In genomic region chr15:45167631-45168205, GRCh38 we compare ENCODE assay signal across 8 cellular contexts. TPM values are rescaled to one million over a fixed set of nuclear protein-coding genes. Genes with fewer than 3 reads are reported as not detected.
DNase-seq lines count a peak whose midpoint lies in the region; ATAC-seq and FAIRE-seq lines count a peak whose summit lies in the region.
"Had no signal": no experiment of that assay in that cellular context is flagged by ENCODE, and none has a peak within 500 bp of the region (broad histone marks: within the 10 kb centered on the region; RNA-seq: fewer than 3 reads in every experiment).

No MANE protein-coding gene starts in this region.

- H3K27me3 ChIP-seq in stomach smooth muscle (ENCODE audit: control insufficient read depth in 1 of 2, insufficient read depth in 2 of 2, low read length in 2 of 2) = no peaks in the 10 kb centered on the region

- H3K27ac ChIP-seq in stomach smooth muscle (ENCODE audit: low read length) = peak overlapping the region; percentile 96

- peaks cover 24% of the 10 kb centered on the region for H3K4me1 ChIP-seq in stomach smooth muscle (ENCODE audit: control insufficient read depth, insufficient read depth, low read length)

- H3K36me3 Mint-ChIP-seq in activated naive CD8-positive, alpha-beta T cell treated with anti-CD3 and anti-CD28 coated beads, Interleukin-2, amount 50 U/mL, for 24 hours (ENCODE audit: low read depth) = no peaks in the 10 kb centered on the region

- H3K36me3 ChIP-seq in stomach smooth muscle (ENCODE audit: control insufficient read depth in 2 of 2, insufficient read depth in 2 of 2, low read length in 2 of 2) = no peaks in the 10 kb centered on the region

- H3K27me3 Mint-ChIP-seq in activated naive CD8-positive, alpha-beta T cell treated with anti-CD3 and anti-CD28 coated beads, Interleukin-2, amount 50 U/mL, for 24 hours = no peaks in the 10 kb centered on the region

- H3K9ac ChIP-seq in stomach smooth muscle (ENCODE audit: low read length in 2 of 2) = peak overlapping the region; percentile 88 to 98

- H3K4me3 Mint-ChIP-seq in activated naive CD8-positive, alpha-beta T cell treated with anti-CD3 and anti-CD28 coated beads, Interleukin-2, amount 50 U/mL, for 24 hours = peak overlapping the region; percentile 66

- no peak for FAIRE-seq in RCC 7860 (lab: Jason Lieb, UNC)

- H3K4me1 Mint-ChIP-seq in activated naive CD8-positive, alpha-beta T cell treated with anti-CD3 and anti-CD28 coated beads, Interleukin-2, amount 50 U/mL, for 24 hours = peaks cover 14% of the 10 kb centered on the region

- H3K9me3 Mint-ChIP-seq in activated naive CD8-positive, alpha-beta T cell treated with anti-CD3 and anti-CD28 coated beads, Interleukin-2, amount 50 U/mL, for 24 hours = no peaks in the 10 kb centered on the region

- peak overlapping the region; percentile 54 for H3K27ac Mint-ChIP-seq in activated naive CD8-positive, alpha-beta T cell treated with anti-CD3 and anti-CD28 coated beads, Interleukin-2, amount 50 U/mL, for 24 hours

- ATAC-seq in activated naive CD8-positive, alpha-beta T cell treated with anti-CD3 and anti-CD28 coated beads, Interleukin-2, amount 50 U/mL, for 24 hours = no peak
- ATAC-seq in left lobe of liver = peak; percentile 2

- no peak for DNase-seq in Jurkat, Clone E6-1 (ENCODE audit: low read depth, low spot score)
- DNase-seq in activated naive CD8-positive, alpha-beta T cell treated with anti-CD3 and anti-CD28 coated beads, Interleukin-2, amount 50 U/mL, for 24 hours = no peak
- peak; percentile 41 for DNase-seq in left lobe of liver (ENCODE audit: low spot score)
- no peak for DNase-seq in GOT3 (lab: John Stamatoyannopoulos, UW)
- no peak for DNase-seq in RCC 7860 (ENCODE audit: low spot score)
- no peak for DNase-seq in AG08396 (ENCODE audit: low spot score)

- peak overlapping the region; percentile 77 for H3K4me3 ChIP-seq in Jurkat, Clone E6-1 (ENCODE audit: low read length)
- peak overlapping the region; percentile 69 to 77 for H3K4me3 ChIP-seq in stomach smooth muscle (ENCODE audit: low read length in 2 of 2)

- no peaks in the 10 kb centered on the region for H3K9me3 ChIP-seq in stomach smooth muscle (ENCODE audit: control insufficient read depth in 2 of 2, low read length in 2 of 2)

RNA-seq across cellular contexts. Expression of gene SHF, which starts 20.0 kb away (rescaled TPM):
- polyA plus RNA-seq in Jurkat, Clone E6-1 (2012; ENCODE audit: insufficient read depth, insufficient read length) = 13.0 TPM
- total RNA-seq in left lobe of liver = 18.4 TPM

RNA-seq across cellular contexts. Expression of gene DUOX1, which starts 37.9 kb away (rescaled TPM):
- polyA plus RNA-seq in Jurkat, Clone E6-1 (2012; ENCODE audit: insufficient read depth, insufficient read length) = 2.8 TPM
- 0.45 TPM for total RNA-seq in left lobe of liver

RNA-seq across cellular contexts. Expression of gene DUOXA1, which starts 38.0 kb away (rescaled TPM):
- polyA plus RNA-seq in Jurkat, Clone E6-1 (2012; ENCODE audit: insufficient read depth, insufficient read length) = not detected
- not detected for total RNA-seq in left lobe of liver
- total RNA-seq: activated CD8-positive, alpha-beta memory T cell treated with anti-CD3 and anti-CD28 coated beads for 36 hours had no signal

RNA-seq across cellular contexts. Expression of gene DUOXA2, which starts 53.6 kb away (rescaled TPM):
- not detected for polyA plus RNA-seq in Jurkat, Clone E6-1 (2012; ENCODE audit: insufficient read depth, insufficient read length)
- total RNA-seq in left lobe of liver = not detected
- total RNA-seq: activated CD8-positive, alpha-beta memory T cell treated with anti-CD3 and anti-CD28 coated beads for 36 hours had no signal

RNA-seq across cellular contexts. Expression of gene DUOX2, which starts 53.7 kb away (rescaled TPM):
- not detected for polyA plus RNA-seq in Jurkat, Clone E6-1 (2012; ENCODE audit: insufficient read depth, insufficient read length)
- 0.10 TPM for total RNA-seq in left lobe of liver
